In genomic region chr6:138925806-138926205, GRCh38 we compare ENCODE assay signal across 24 cellular contexts.
"Had no signal": no experiment of that assay in that cellular context is flagged by ENCODE, and none has a peak within 500 bp of the region (broad histone marks: within the 10 kb centered on the region; RNA-seq: fewer than 3 reads in every experiment).

No MANE protein-coding gene starts in this region.

- H3K27ac ChIP-seq: coronary artery, dorsolateral prefrontal cortex, esophagus squamous epithelium, gastrocnemius medialis, heart right ventricle, left lung, lower lobe of right lung had no signal

- DNase-seq: dermis blood vessel endothelial cell; dorsolateral prefrontal cortex; effector CD4-positive, alpha-beta T cell; effector memory CD4-positive, alpha-beta T cell; esophagus squamous epithelium; foreskin fibroblast; foreskin melanocyte; gastrocnemius medialis; glutamatergic neuron; head of caudate nucleus; heart right ventricle; hippocampal formation; left cardiac atrium; left lung; left ventricle myocardium superior; lower lobe of right lung; mesenchymal stem cell; midbrain; naive thymus-derived CD4-positive, alpha-beta T cell had no signal

- H3K9me3 Mint-ChIP-seq: naive thymus-derived CD4-positive, alpha-beta T cell had no signal

- H3K4me1 ChIP-seq: esophagus squamous epithelium, gastrocnemius medialis, heart right ventricle, left lung, lower lobe of right lung had no signal

- H3K27me3 ChIP-seq: dorsolateral prefrontal cortex, esophagus squamous epithelium, gastrocnemius medialis, heart right ventricle, left lung had no signal

- FAIRE-seq: colon, endothelial cell of umbilical vein, islet of Langerhans, keratinocyte had no signal

- H3K4me3 Mint-ChIP-seq: naive thymus-derived CD4-positive, alpha-beta T cell had no signal

- H3K27ac Mint-ChIP-seq: naive thymus-derived CD4-positive, alpha-beta T cell had no signal

- H3K27me3 Mint-ChIP-seq: naive thymus-derived CD4-positive, alpha-beta T cell had no signal

- H3K9me3 ChIP-seq: esophagus squamous epithelium, gastrocnemius medialis, heart right ventricle, left lung, lower lobe of right lung had no signal

- ATAC-seq: gastrocnemius medialis; heart right ventricle; left cardiac atrium; left lung; left ventricle myocardium superior; lower lobe of right lung; naive thymus-derived CD4-positive, alpha-beta T cell had no signal

- H3K4me3 ChIP-seq: coronary artery, dorsolateral prefrontal cortex, esophagus squamous epithelium, gastrocnemius medialis, heart right ventricle, left lung, lower lobe of right lung had no signal
